In the genomic region with DNA sequence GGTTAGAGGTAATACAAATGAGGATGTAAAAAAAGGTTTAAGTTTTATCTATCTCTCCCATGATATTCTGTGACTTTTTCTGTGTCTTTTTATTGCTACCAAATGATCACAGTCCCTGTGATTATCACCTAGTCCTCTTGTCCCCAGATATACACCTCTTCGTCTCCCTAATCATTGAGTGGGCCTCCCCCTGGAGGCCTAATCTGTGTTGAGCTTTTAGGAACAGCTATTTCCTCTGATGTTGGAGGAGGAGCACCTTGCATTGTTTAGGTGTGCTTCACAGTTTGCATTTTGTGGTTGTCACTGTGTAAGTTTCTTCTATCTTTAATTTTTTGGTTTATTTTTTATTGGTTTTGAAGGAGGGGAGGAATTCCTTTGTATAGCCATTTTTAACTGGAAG, we compare ENCODE assay signal across 1 cellular context.
TF ChIP-seq lines count a peak whose summit lies in the region.

No MANE protein-coding gene starts in this region.

TF ChIP-seq in WTC11, 78 proteins besides CTCF, POLR2A, EP300 and RAD21 (continued from another document):
- TF ChIP-seq, protein P1, sequence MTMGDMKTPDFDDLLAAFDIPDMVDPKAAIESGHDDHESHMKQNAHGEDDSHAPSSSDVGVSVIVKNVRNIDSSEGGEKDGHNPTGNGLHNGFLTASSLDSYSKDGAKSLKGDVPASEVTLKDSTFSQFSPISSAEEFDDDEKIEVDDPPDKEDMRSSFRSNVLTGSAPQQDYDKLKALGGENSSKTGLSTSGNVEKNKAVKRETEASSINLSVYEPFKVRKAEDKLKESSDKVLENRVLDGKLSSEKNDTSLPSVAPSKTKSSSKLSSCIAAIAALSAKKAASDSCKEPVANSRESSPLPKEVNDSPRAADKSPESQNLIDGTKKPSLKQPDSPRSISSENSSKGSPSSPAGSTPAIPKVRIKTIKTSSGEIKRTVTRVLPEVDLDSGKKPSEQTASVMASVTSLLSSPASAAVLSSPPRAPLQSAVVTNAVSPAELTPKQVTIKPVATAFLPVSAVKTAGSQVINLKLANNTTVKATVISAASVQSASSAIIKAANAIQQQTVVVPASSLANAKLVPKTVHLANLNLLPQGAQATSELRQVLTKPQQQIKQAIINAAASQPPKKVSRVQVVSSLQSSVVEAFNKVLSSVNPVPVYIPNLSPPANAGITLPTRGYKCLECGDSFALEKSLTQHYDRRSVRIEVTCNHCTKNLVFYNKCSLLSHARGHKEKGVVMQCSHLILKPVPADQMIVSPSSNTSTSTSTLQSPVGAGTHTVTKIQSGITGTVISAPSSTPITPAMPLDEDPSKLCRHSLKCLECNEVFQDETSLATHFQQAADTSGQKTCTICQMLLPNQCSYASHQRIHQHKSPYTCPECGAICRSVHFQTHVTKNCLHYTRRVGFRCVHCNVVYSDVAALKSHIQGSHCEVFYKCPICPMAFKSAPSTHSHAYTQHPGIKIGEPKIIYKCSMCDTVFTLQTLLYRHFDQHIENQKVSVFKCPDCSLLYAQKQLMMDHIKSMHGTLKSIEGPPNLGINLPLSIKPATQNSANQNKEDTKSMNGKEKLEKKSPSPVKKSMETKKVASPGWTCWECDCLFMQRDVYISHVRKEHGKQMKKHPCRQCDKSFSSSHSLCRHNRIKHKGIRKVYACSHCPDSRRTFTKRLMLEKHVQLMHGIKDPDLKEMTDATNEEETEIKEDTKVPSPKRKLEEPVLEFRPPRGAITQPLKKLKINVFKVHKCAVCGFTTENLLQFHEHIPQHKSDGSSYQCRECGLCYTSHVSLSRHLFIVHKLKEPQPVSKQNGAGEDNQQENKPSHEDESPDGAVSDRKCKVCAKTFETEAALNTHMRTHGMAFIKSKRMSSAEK (CRISPR knock-in tag; IDR thresholded peaks at IDR 0.05; ENCODE audit: borderline replicate concordance): no peak
- TF ChIP-seq NFATC4 (CRISPR knock-in tag; IDR thresholded peaks at IDR 0.05): no peak
- no peak for TF ChIP-seq GABPB1 (CRISPR knock-in tag; IDR thresholded peaks at IDR 0.05)
- no peak for TF ChIP-seq ZNF138 (CRISPR knock-in tag; conservative IDR thresholded peaks at IDR 0.05)
- no peak for TF ChIP-seq ZNF121 (CRISPR knock-in tag; IDR thresholded peaks at IDR 0.05)
- TF ChIP-seq, protein P2, sequence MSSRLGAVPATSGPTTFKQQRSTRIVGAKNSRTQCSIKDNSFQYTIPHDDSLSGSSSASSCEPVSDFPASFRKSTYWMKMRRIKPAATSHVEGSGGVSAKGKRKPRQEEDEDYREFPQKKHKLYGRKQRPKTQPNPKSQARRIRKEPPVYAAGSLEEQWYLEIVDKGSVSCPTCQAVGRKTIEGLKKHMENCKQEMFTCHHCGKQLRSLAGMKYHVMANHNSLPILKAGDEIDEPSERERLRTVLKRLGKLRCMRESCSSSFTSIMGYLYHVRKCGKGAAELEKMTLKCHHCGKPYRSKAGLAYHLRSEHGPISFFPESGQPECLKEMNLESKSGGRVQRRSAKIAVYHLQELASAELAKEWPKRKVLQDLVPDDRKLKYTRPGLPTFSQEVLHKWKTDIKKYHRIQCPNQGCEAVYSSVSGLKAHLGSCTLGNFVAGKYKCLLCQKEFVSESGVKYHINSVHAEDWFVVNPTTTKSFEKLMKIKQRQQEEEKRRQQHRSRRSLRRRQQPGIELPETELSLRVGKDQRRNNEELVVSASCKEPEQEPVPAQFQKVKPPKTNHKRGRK (CRISPR knock-in tag; IDR thresholded peaks at IDR 0.05; ENCODE audit: borderline replicate concordance): no peak
- TF ChIP-seq, protein P3, sequence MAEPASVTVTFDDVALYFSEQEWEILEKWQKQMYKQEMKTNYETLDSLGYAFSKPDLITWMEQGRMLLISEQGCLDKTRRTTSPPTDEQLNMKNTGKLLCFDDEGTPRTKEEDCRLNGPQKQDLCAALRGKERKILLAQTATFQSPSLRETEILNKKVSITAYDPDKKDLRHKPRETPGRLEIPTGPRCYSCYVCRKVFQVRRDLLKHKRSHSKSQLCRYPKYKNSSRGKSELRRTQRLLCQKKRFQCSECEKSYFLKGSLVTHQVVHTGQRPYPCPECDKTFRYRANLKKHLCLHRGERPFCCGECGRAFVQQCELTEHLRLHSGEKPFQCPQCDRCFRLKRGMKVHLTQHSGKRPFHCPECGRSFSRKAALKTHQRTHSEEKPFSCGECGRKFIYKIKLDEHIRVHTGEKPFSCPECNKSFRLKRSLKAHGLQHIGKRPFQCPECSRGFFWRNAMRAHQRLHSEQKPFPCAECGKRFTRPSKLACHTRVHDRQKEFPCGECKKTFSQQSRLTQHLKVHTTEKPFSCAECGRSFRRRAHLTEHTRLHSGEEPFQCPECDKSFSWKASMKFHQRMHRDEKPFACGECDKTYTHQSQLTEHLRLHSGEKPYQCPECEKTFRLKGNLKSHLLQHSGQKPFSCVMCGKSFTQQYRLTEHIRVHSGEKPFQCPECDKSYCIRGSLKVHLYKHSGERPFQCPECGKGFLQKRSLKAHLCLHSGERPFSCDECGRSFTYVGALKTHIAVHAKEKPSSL (CRISPR knock-in tag; conservative IDR thresholded peaks at IDR 0.05): no peak
- TF ChIP-seq, protein P4, sequence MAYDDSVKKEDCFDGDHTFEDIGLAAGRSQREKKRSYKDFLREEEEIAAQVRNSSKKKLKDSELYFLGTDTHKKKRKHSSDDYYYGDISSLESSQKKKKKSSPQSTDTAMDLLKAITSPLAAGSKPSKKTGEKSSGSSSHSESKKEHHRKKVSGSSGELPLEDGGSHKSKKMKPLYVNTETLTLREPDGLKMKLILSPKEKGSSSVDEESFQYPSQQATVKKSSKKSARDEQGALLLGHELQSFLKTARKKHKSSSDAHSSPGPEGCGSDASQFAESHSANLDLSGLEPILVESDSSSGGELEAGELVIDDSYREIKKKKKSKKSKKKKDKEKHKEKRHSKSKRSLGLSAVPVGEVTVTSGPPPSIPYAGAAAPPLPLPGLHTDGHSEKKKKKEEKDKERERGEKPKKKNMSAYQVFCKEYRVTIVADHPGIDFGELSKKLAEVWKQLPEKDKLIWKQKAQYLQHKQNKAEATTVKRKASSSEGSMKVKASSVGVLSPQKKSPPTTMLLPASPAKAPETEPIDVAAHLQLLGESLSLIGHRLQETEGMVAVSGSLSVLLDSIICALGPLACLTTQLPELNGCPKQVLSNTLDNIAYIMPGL (CRISPR knock-in tag; IDR thresholded peaks at IDR 0.05): no peak
- no peak for TF ChIP-seq SP1 (CRISPR knock-in tag; conservative IDR thresholded peaks at IDR 0.05)
- no peak for TF ChIP-seq ESRRA (CRISPR knock-in tag; IDR thresholded peaks at IDR 0.05; ENCODE audit: borderline replicate concordance)
- TF ChIP-seq ZBTB21 (CRISPR knock-in tag; IDR thresholded peaks at IDR 0.05; ENCODE audit: borderline replicate concordance): no peak
- no peak for TF ChIP-seq RORB (CRISPR knock-in tag; IDR thresholded peaks at IDR 0.05)
- TF ChIP-seq ETV6 (CRISPR knock-in tag; IDR thresholded peaks at IDR 0.05): no peak
